18 cellular contexts compared by ENCODE assay signal in the genomic region with DNA sequence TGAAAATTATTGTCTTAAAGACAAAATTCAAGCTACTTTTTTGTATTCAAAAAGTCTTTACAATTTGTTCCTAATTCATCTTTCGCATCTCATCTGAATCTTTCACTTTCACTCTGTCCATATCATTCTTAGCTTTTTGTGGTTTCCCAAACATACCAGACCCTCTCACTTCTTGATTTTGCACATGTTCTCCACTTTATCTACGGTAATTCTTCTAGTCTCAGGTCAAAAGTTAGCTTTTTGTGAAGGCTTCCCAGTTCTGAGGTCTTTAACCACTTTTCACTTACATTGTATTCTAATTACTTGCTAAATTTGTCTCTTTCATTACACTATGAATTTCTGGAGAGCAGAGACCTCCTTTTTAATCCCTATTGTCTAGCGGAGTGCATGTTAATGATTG. TPM values are rescaled to one million over a fixed set of nuclear protein-coding genes. Genes with fewer than 3 reads are reported as not detected.
DNase-seq lines count a peak whose midpoint lies in the region; ATAC-seq and TF ChIP-seq lines count a peak whose summit lies in the region.
"Had no signal": no experiment of that assay in that cellular context is flagged by ENCODE, and none has a peak within 500 bp of the region (broad histone marks: within the 10 kb centered on the region; RNA-seq: fewer than 3 reads in every experiment).

No MANE protein-coding gene starts in this region.

- H3K27ac ChIP-seq in gastroesophageal sphincter: no peak overlapping the region
- H3K27ac ChIP-seq: vagina had no signal

- H3K36me3 ChIP-seq in gastroesophageal sphincter: no peaks in the 10 kb centered on the region
- H3K36me3 ChIP-seq: vagina had no signal

- in situ Hi-C loops in GM13976 (cut with MboI; ENCODE audit: low sequenced_read_pairs, unreplicated experiment): no loop called here

- TF ChIP-seq POLR2A in gastroesophageal sphincter (IDR thresholded peaks at IDR 0.05): no peak

- no peaks in the 10 kb centered on the region for H3K9me3 ChIP-seq in gastroesophageal sphincter
- H3K9me3 ChIP-seq: vagina had no signal

- peak; percentile 21 for DNase-seq in GM13976 (ENCODE audit: low spot score)
- DNase-seq in GM20000 (ENCODE audit: low spot score): peak; percentile 29
- DNase-seq in NCI-H1436 (lab: John Stamatoyannopoulos, UW): no peak
- no peak for DNase-seq in DMS79 treated with DMSO at 0.1 percent for 48 hours (lab: John Stamatoyannopoulos, UW)
- DNase-seq: ACHN; activated CD4-positive, alpha-beta T cell treated with anti-CD3 and anti-CD28 coated beads for 4 hours; immature natural killer cell; Karpas-422; NCI-H2029 treated with DMSO at 0.1 percent for 48 hours; NK-92 treated with Interleukin-12 subunit alpha and Interleukin-12 subunit beta, amount 100 ng/mL, for 24 hours; posterior cingulate gyrus; SW 1271 had no signal

- peaks cover 0 to 7% (median 0%) of the 10 kb centered on the region in 3 donors for H3K4me1 ChIP-seq in gastroesophageal sphincter
- H3K4me1 ChIP-seq: vagina had no signal

- no peak for TF ChIP-seq EP300 in gastroesophageal sphincter (IDR thresholded peaks at IDR 0.05)

- whole genome bisulfite sequencing in gastroesophageal sphincter (ENCODE audit: low coverage in 1 of 2), 2 donors: 91 to 100% methylated on average over 2 to 3 of the region's 3 CpGs

- H3K27me3 ChIP-seq in gastroesophageal sphincter: no peaks in the 10 kb centered on the region
- H3K27me3 ChIP-seq: vagina had no signal

- no peak overlapping the region for H3K4me3 ChIP-seq in gastroesophageal sphincter
- H3K4me3 ChIP-seq: vagina had no signal

- no peak for TF ChIP-seq CTCF in GM13976 (IDR thresholded peaks at IDR 0.05; ENCODE audit: borderline replicate concordance, control extremely low read depth, extremely low read depth, insufficient read depth, missing control alignments)
- TF ChIP-seq CTCF in GM20000 (IDR thresholded peaks at IDR 0.05; ENCODE audit: extremely low read depth, missing control alignments): no peak
- TF ChIP-seq CTCF in gastroesophageal sphincter (IDR thresholded peaks at IDR 0.05): no peak

- ATAC-seq in HG02885 (IDR thresholded peaks at IDR 0.05; ENCODE audit: poor library complexity, unreplicated experiment) (peak; percentile 91), HG03460 (IDR thresholded peaks at IDR 0.05; ENCODE audit: unreplicated experiment) (peak; percentile 86), gastroesophageal sphincter (no peak), esophagus mucosa (no peak)

RNA-seq across cellular contexts. Expression of a gene that starts 34.6 kb away (rescaled TPM):
- 100 to 1,000 TPM in 3 of 4 donors, 10 to 100 TPM in 1; 71.6 to 210 (median 175) TPM for total RNA-seq in gastroesophageal sphincter
- total RNA-seq in esophagus mucosa: 0.12 TPM
- total RNA-seq: activated T-helper 1 cell treated with anti-CD3 and anti-CD28 coated beads, Interleukin-12 subunit alpha, Interleukin-12 subunit beta, Interleukin-2, Interleukin-4 antibody, amounts not matched to agents 30 ng/mL and 10 ng/mL and 1 ng/mL, durations not matched to agents 14 hours and 24 hours and 36 hours had no signal

Comparison
In these comparisons a context has a peak if more than half of its experiments do, and no peak if none do; other contexts are left out.
1. DNase-seq: peak in GM13976 (single experiment) and GM20000 (single experiment); none in NCI-H1436 (single experiment) and DMS79 treated with DMSO at 0.1 percent for 48 hours (single experiment).
2. ATAC-seq: peak in HG02885 (single experiment) and HG03460 (single experiment); none in gastroesophageal sphincter (single experiment) and esophagus mucosa (single experiment).
3. RNA of a gene that starts 34.6 kb away (total RNA-seq): 71.6 to 210 TPM in gastroesophageal sphincter; 0.12 TPM in esophagus mucosa (single experiment); every median in the first group is over 10 times any median in the second.